ENCODE assay signal across 26 cellular contexts in genomic region chr14:32072701-32073100, GRCh38.
"Had no signal": no experiment of that assay in that cellular context is flagged by ENCODE, and none has a peak within 500 bp of the region (broad histone marks: within the 10 kb centered on the region; RNA-seq: fewer than 3 reads in every experiment).

No MANE protein-coding gene starts in this region.

- ATAC-seq: activated CD8-positive, alpha-beta T cell treated with anti-CD3 and anti-CD28 coated beads for 36 hours; Panc1 had no signal

- H3K9me3 Mint-ChIP-seq: activated CD8-positive, alpha-beta T cell treated with anti-CD3 and anti-CD28 coated beads for 36 hours; activated naive CD8-positive, alpha-beta T cell treated with anti-CD3 and anti-CD28 coated beads, Interleukin-2, amount 10 ng/mL, durations not matched to agents 7 days and 5 days had no signal

- H3K4me3 Mint-ChIP-seq: activated CD8-positive, alpha-beta T cell treated with anti-CD3 and anti-CD28 coated beads for 36 hours; activated naive CD8-positive, alpha-beta T cell treated with anti-CD3 and anti-CD28 coated beads, Interleukin-2, amount 10 ng/mL, durations not matched to agents 7 days and 5 days had no signal

- H3K4me1 ChIP-seq: breast epithelium had no signal

- H3K27ac Mint-ChIP-seq: activated CD8-positive, alpha-beta T cell treated with anti-CD3 and anti-CD28 coated beads for 36 hours; activated naive CD8-positive, alpha-beta T cell treated with anti-CD3 and anti-CD28 coated beads, Interleukin-2, amount 10 ng/mL, durations not matched to agents 7 days and 5 days had no signal

- H3K4me3 ChIP-seq: breast epithelium, SJCRH30 had no signal

- DNase-seq: activated CD4-positive, alpha-beta T cell treated with anti-CD3 and anti-CD28 coated beads for 4 hours; activated CD8-positive, alpha-beta memory T cell treated with anti-CD3 and anti-CD28 coated beads, Interleukin-2, amount 50 U/mL, for 48 hours; activated CD8-positive, alpha-beta T cell treated with anti-CD3 and anti-CD28 coated beads for 36 hours; activated naive CD4-positive, alpha-beta T cell treated with anti-CD3 and anti-CD28 coated beads, Interleukin-2, amount 50 U/mL, for 16 hours; activated naive CD8-positive, alpha-beta T cell treated with anti-CD3 and anti-CD28 coated beads, Interleukin-2, amount 10 ng/mL, durations not matched to agents 7 days and 5 days; activated T-cell treated with anti-CD3 and anti-CD28 coated beads, Interleukin-2, amount 50 U/mL, for 1 hour; aorta; central memory CD4-positive, alpha-beta T cell; Kasumi-1; KBM-7; NCI-H1092; NCI-H2029; NCI-H2107; NCI-H345; NCI-H510A; NCI-H526 treated with DMSO at 0.1 percent for 48 hours; NK-92 treated with Interleukin-12 subunit alpha and Interleukin-12 subunit beta, amount 100 ng/mL, for 24 hours; OCI-M1; Right ventricle myocardium superior; SJCRH30; SK-N-SH; T-helper 1 cell; WERI-Rb-1 had no signal

- H3K27ac ChIP-seq: RWPE1, SJCRH30, WERI-Rb-1 had no signal

- H3K36me3 ChIP-seq: breast epithelium, SJCRH30, WERI-Rb-1 had no signal

- H3K9me3 ChIP-seq: breast epithelium, SJCRH30, SK-N-SH had no signal

- H3K36me3 Mint-ChIP-seq: activated naive CD8-positive, alpha-beta T cell treated with anti-CD3 and anti-CD28 coated beads, Interleukin-2, amount 10 ng/mL, durations not matched to agents 7 days and 5 days had no signal

- H3K27me3 ChIP-seq: breast epithelium, SJCRH30 had no signal
